ENCODE assay signal across 8 cellular contexts in the genomic region with DNA sequence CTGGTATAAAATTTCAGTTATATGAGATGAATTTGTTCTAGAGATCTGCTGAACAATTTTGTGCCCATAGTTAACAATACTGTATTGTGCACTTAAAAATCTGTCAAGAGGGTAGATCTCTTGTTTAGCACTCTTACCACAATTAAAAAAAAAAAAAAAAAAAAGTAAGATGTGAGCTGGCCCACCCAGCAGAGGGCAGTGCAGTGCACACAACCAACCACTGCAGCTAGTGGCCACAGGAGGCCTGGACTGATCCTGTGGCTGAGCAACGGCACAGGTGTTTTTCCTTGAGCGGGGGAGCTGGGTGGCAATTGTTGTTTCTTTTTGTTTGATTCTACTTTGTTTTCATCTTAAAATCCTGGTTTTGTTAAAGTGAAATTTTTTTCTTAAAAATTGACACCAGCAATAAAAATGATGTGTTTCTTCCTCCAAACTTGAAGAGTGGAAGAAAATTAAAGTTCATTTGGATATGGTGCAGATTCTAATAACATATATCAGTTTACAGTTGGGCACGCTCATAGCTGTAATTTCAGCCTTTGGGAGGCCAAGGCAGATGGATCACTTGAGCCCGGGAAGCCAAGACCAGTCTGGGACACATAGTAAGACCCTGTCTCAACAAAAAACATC.
DNase-seq lines count a peak whose midpoint lies in the region; ATAC-seq, FAIRE-seq and TF ChIP-seq lines count a peak whose summit lies in the region.

No MANE protein-coding gene starts in this region.

- H3K27ac ChIP-seq in RWPE2 (ENCODE audit: poor library complexity, severe bottlenecking) (no peak overlapping the region), cardiac muscle cell (peak overlapping the region; percentile 39)

- no peaks in the 10 kb centered on the region for H3K36me3 ChIP-seq in RWPE2 (ENCODE audit: low read depth)
- H3K36me3 ChIP-seq in cardiac muscle cell = no peaks in the 10 kb centered on the region

- peaks cover 6% of the 10 kb centered on the region for H3K27me3 ChIP-seq in RWPE2 (ENCODE audit: insufficient read depth, poor library complexity, severe bottlenecking)
- H3K27me3 ChIP-seq in cardiac muscle cell = no peaks in the 10 kb centered on the region

- H3K9me3 ChIP-seq in RWPE2 (ENCODE audit: severe bottlenecking) (no peaks in the 10 kb centered on the region), cardiac muscle cell (ENCODE audit: low read depth) (no peaks in the 10 kb centered on the region)

- no peak for FAIRE-seq in HTR-8/SVneo (lab: Jason Lieb, UNC)

- H3K4me3 ChIP-seq in RWPE2 (ENCODE audit: severe bottlenecking) = no peak overlapping the region
- H3K4me3 ChIP-seq in cardiac muscle cell = no peak overlapping the region
- H3K4me3 ChIP-seq in skeletal muscle cell (ENCODE audit: low read depth, low read length) = no peak overlapping the region

- DNase-seq in CD1c-positive myeloid dendritic cell (ENCODE audit: extremely low spot score) (peak; percentile 61), HTR-8/SVneo (ENCODE audit: insufficient read length, low spot score) (peak; percentile 44), RWPE2 (ENCODE audit: low spot score) (no peak), cardiac muscle cell (ENCODE audit: low read depth in 1 of 2, low spot score in 1 of 2) (peak; percentile 71 to 73), skeletal muscle cell (ENCODE audit: low read depth) (peak; percentile 2), cerebellar nuclear complex (lab: John Stamatoyannopoulos, UW) (no peak)
- DNase-seq in activated naive CD4-positive, alpha-beta T cell treated with Interleukin-2 at 50 U/mL for 16 hours = peak; percentile 57

- ATAC-seq in GM19328 (IDR thresholded peaks at IDR 0.05; ENCODE audit: unreplicated experiment) = peak; percentile 51
- ATAC-seq in RWPE2 (ENCODE audit: low read depth) = peak; percentile 55; the same call in 2 of the 3 replicates

- TF ChIP-seq CTCF in RWPE2 (IDR thresholded peaks at IDR 0.05; ENCODE audit: poor library complexity, severe bottlenecking) = peak; percentile 86
- TF ChIP-seq CTCF in cardiac muscle cell (IDR thresholded peaks at IDR 0.05; ENCODE audit: low read depth, low read length) = peak; percentile 76

- H3K4me1 ChIP-seq in RWPE2 (ENCODE audit: insufficient read depth, poor library complexity, severe bottlenecking) (no peaks in the 10 kb centered on the region), cardiac muscle cell (ENCODE audit: low read depth) (peaks cover 16% of the 10 kb centered on the region)

Comparison
In these comparisons a context has a peak if more than half of its experiments do, and no peak if none do; other contexts are left out.
1. DNase-seq: peak in CD1c-positive myeloid dendritic cell (single experiment), HTR-8/SVneo (single experiment), activated naive CD4-positive, alpha-beta T cell treated with Interleukin-2 at 50 U/mL for 16 hours (single experiment), cardiac muscle cell (2 of 2) and skeletal muscle cell (single experiment); none in RWPE2 (single experiment) and cerebellar nuclear complex (0 of 2).